Comparison of ENCODE assay signal across 1 cellular context in the genomic region with DNA sequence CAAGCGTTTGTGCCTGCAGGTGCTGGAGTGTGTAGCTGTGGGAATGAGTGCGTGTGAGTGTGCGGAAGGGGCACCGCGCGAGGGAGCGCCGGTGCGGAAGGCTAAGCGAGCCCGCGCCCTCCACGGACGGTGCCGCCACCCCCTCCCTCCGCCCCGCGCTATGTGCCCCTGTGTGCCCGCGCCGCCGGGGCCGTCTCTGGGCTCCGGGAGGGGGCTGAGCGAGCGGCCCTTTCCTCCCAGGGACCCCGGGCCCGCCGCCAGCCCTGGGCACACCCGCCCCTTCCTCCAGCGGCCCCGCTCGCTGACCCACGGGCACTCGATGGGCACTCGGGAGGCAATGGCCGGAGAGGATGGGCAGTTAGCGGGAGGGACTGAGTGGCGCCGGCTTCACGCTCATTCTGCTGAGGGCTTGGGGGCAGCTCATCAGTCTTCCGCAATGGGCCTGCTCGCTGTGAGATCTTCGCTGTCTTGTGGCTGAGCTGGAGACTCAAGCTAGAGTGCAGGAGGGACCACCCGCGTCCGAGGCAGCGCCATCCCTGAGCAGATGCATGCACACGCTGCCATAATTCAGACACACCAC.
TF ChIP-seq lines count a peak whose summit lies in the region.

No MANE protein-coding gene starts in this region.

TF ChIP-seq in endothelial cell of umbilical vein, 7 proteins besides CTCF, POLR2A, EP300 and RAD21:
- TF ChIP-seq POLR2AphosphoS5 (IDR thresholded peaks at IDR 0.05; ENCODE audit: insufficient read depth, low read depth, low read length) (no peak), MYC (IDR thresholded peaks at IDR 0.05; ENCODE audit: low read depth, low read length) (no peak), EZH2 (IDR thresholded peaks at IDR 0.05; ENCODE audit: borderline replicate concordance, low read depth, low read length, severe bottlenecking) (peak; percentile 61), GATA2 (IDR thresholded peaks at IDR 0.05; ENCODE audit: insufficient read depth, insufficient read length, low read depth, low read length) (no peak), JUN (IDR thresholded peaks at IDR 0.05; ENCODE audit: borderline replicate concordance, insufficient read depth, insufficient read length, low read depth) (no peak)
